In the genomic region with DNA sequence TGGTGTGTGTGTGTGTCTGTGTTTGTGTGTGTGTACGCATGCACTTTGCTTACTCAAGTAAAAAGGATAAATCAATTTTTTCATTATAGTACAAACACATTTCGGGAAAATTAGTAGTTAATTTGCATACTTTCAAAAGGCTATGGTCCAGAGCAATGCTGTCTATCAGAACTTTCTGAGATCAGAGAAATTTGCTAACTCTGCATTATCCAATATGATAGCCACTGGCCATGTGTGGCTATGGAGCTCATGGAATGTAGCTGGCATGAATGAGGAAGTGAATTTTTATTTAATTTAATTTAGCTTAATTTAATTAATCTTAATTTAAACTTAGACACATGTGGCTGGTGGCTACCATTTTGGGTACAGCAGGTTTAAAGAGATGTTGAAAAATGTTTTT, we compare ENCODE assay signal across 36 cellular contexts.
DNase-seq lines count a peak whose midpoint lies in the region; ATAC-seq, FAIRE-seq and TF ChIP-seq lines count a peak whose summit lies in the region.
"Had no signal": no experiment of that assay in that cellular context is flagged by ENCODE, and none has a peak within 500 bp of the region (broad histone marks: within the 10 kb centered on the region; RNA-seq: fewer than 3 reads in every experiment).

No MANE protein-coding gene starts in this region.

- H3K4me2 ChIP-seq in HepG2 (ENCODE audit: low read depth, low read length) = no peak overlapping the region
- no peak overlapping the region for H3K4me2 ChIP-seq in A549
- H3K4me2 ChIP-seq in IMR-90 (ENCODE audit: low read depth, low read length) = no peak overlapping the region
- H3K4me2 ChIP-seq in K562 (ENCODE audit: insufficient read depth, low read length) = no peak overlapping the region
- H3K4me2 ChIP-seq: BLaER1; BLaER1 treated with 17β-estradiol and CSF1 and Interleukin-3, amounts not matched to agents 10 nM and 100 nM had no signal

- dilution Hi-C loops in IMR-90 (cut with HindIII; ENCODE audit: low sequenced_read_pairs, unreplicated experiment) = no loop called here

- FAIRE-seq in HepG2 (lab: Jason Lieb, UNC) (no peak), A549 (lab: Jason Lieb, UNC) (no peak), K562 (lab: Jason Lieb, UNC) (no peak), HTR-8/SVneo (lab: Jason Lieb, UNC) (no peak)
- FAIRE-seq: A204.1, D721Med had no signal

- H2BK15ac ChIP-seq in IMR-90 (ENCODE audit: low read depth, low read length) = no peak overlapping the region

- H3K27ac ChIP-seq in HepG2 (ENCODE audit: extremely low read length, insufficient read depth, low read length) (no peak overlapping the region), right lobe of liver (no peak overlapping the region), A549 (no peak overlapping the region), IMR-90 (ENCODE audit: insufficient read depth, low read length) (no peak overlapping the region), K562 (ENCODE audit: extremely low read depth, low read depth, low read length) (no peak overlapping the region)
- H3K27ac ChIP-seq: 22Rv1; BLaER1; BLaER1 treated with 17β-estradiol and CSF1 and Interleukin-3, amounts not matched to agents 10 nM and 100 nM; C4-2B had no signal

- H4K5ac ChIP-seq in IMR-90 (ENCODE audit: low read depth, low read length) = no peak overlapping the region

- H3K56ac ChIP-seq in IMR-90 (ENCODE audit: extremely low read depth, insufficient read depth, low read length) = no peak overlapping the region

- no peak overlapping the region for H2BK20ac ChIP-seq in IMR-90 (ENCODE audit: low read depth, low read length)

- H3K9me3 ChIP-seq in HepG2 (ENCODE audit: low read length) (no peaks in the 10 kb centered on the region), right lobe of liver (no peaks in the 10 kb centered on the region), A549 (no peaks in the 10 kb centered on the region), IMR-90 (ENCODE audit: control insufficient read depth, insufficient read depth, low read length) (no peaks in the 10 kb centered on the region), K562 (replicated peaks; ENCODE audit: control insufficient read depth, insufficient read depth, low read depth, low read length) (0 out of 2 replicates have a peak, but pooled peaks cover 2% of the 10 kb centered on the region)
- H3K9me3 ChIP-seq: BE2C; BLaER1; BLaER1 treated with 17β-estradiol and CSF1 and Interleukin-3, amounts not matched to agents 10 nM and 100 nM; Caco-2 had no signal

- in situ Hi-C loops in HepG2 (cut with HindIII; ENCODE audit: extremely low pct_ligation_motif_present, low pct_unique_long_range_greater_than_20kb) = no loop called here
- in situ Hi-C loops in IMR-90 (cut with MboI; ENCODE audit: low sequenced_read_pairs) = no loop called here
- in situ Hi-C loops in K562 (cut with MboI) = no loop called here

- POLR2A ChIA-PET in HepG2 (lab: Yijun Ruan, JAX) (no interaction called here), A549 (lab: Yijun Ruan, JAX) (no interaction called here), IMR-90 (lab: Charles Lee; ENCODE audit: unreplicated experiment) (no interaction called here), K562 (lab: Yijun Ruan, JAX) (no interaction called here)

- H2BK120ac ChIP-seq in IMR-90 (ENCODE audit: low read depth, low read length) = no peak overlapping the region

- no peak overlapping the region for H3K27ac Mint-ChIP-seq in stimulated activated naive CD8-positive, alpha-beta T cell treated with anti-CD3 and anti-CD28 coated beads, Interleukin-15, amount 100 ng/mL, for 72 hours
- H3K27ac Mint-ChIP-seq: B cell; CD14-positive monocyte; CD4-positive, alpha-beta memory T cell; CD4-positive, alpha-beta T cell; CD4-positive, CD25-positive, alpha-beta regulatory T cell; CD8-positive, alpha-beta T cell had no signal

- H3K4me1 ChIP-seq in HepG2 (ENCODE audit: insufficient read depth, low read length) (no peaks in the 10 kb centered on the region), right lobe of liver (no peaks in the 10 kb centered on the region), A549 (no peaks in the 10 kb centered on the region), IMR-90 (ENCODE audit: control insufficient read depth, insufficient read depth, low read length) (no peaks in the 10 kb centered on the region), K562 (replicated peaks in 1 of 2; ENCODE audit: control insufficient read depth in 2 of 2, insufficient read depth in 2 of 2, low read length in 2 of 2) (no peaks in the 10 kb centered on the region)
- H3K4me1 ChIP-seq: BE2C; BLaER1; BLaER1 treated with 17β-estradiol and CSF1 and Interleukin-3, amounts not matched to agents 10 nM and 100 nM; Caco-2 had no signal

- H2AFZ ChIP-seq in HepG2 (ENCODE audit: low read length) (no peak overlapping the region), IMR-90 (replicated peaks; ENCODE audit: low read length, poor library complexity) (no peak overlapping the region), K562 (ENCODE audit: low read depth, low read length) (no peak overlapping the region)

- H3K27me3 ChIP-seq in HepG2 (ENCODE audit: control insufficient read depth in 1 of 2, insufficient read depth in 2 of 2, low read length in 2 of 2) (no peaks in the 10 kb centered on the region), right lobe of liver (no peaks in the 10 kb centered on the region), IMR-90 (ENCODE audit: control insufficient read depth, insufficient read depth, low read length) (no peaks in the 10 kb centered on the region), K562 (ENCODE audit: control insufficient read depth in 2 of 2, insufficient read depth in 2 of 2, low read length in 2 of 2) (no peaks in the 10 kb centered on the region)
- H3K27me3 ChIP-seq: BE2C; BLaER1; BLaER1 treated with 17β-estradiol and CSF1 and Interleukin-3, amounts not matched to agents 10 nM and 100 nM had no signal

- H3K9ac ChIP-seq in HepG2 (ENCODE audit: insufficient read depth, low read depth, low read length) = no peak overlapping the region
- H3K9ac ChIP-seq in IMR-90 (ENCODE audit: low read depth, low read length) = no peak overlapping the region
- H3K9ac ChIP-seq in K562 (ENCODE audit: insufficient read depth in 1 of 2, low read depth in 2 of 2, low read length in 2 of 2) = no peak overlapping the region
- H3K9ac ChIP-seq: BLaER1; BLaER1 treated with 17β-estradiol and CSF1 and Interleukin-3, amounts not matched to agents 10 nM and 100 nM had no signal

- WGBS in HepG2 (ENCODE audit: low lambda C conversion rate) = 23% methylated on average over 2 of the region's 2 CpGs
- WGBS in right lobe of liver (ENCODE audit: insufficient coverage, low coverage, low lambda C conversion rate, missing lambda C conversion rate) = 66% methylated on average over 2 of the region's 2 CpGs
- WGBS in A549 (ENCODE audit: missing lambda C conversion rate) = 44% methylated on average over 2 of the region's 2 CpGs
- WGBS in IMR-90 (ENCODE audit: extremely low coverage in 2 of 2, insufficient read length in 1 of 2), 2 experiments = no CpG with 5 or more reads among the region's 2 CpGs
- 3% methylated on average over 2 of the region's 2 CpGs for WGBS in K562 (ENCODE audit: insufficient coverage, low coverage, missing lambda C conversion rate)

- H3K14ac ChIP-seq in IMR-90 (replicated peaks; ENCODE audit: low read depth, low read length) = no peak overlapping the region

- H3K9me3 Mint-ChIP-seq in stimulated activated naive CD8-positive, alpha-beta T cell treated with anti-CD3 and anti-CD28 coated beads, Interleukin-15, amount 100 ng/mL, for 72 hours = peaks cover 8 to 13% of the 10 kb centered on the region in 2 donors

- TF ChIP-seq EP300 in HepG2 (IDR thresholded peaks at IDR 0.05; ENCODE audit: low read depth in 2 of 2, low read length in 2 of 2) (no peak), HepG2 (CRISPR knock-in tag; IDR thresholded peaks at IDR 0.05; ENCODE audit: borderline replicate concordance) (no peak), A549 (IDR thresholded peaks at IDR 0.05) (no peak), K562 (IDR thresholded peaks at IDR 0.05; ENCODE audit: low read length) (no peak)

- no TSS peak for BruUV-seq in HepG2 (replicated peaks; lab: Mats Ljungman, UMichigan)
- BruUV-seq in IMR-90 (replicated peaks; lab: Mats Ljungman, UMichigan) = no TSS peak
- BruUV-seq in K562 (replicated peaks; lab: Mats Ljungman, UMichigan) = no TSS peak

- no peak overlapping the region for H3K23ac ChIP-seq in IMR-90 (ENCODE audit: low read depth, low read length)

- ATAC-seq in HepG2 (no peak), right lobe of liver (no peak), A549 (no peak), IMR-90 (ENCODE audit: low read depth) (no peak), K562 (no peak)
- ATAC-seq in stimulated activated naive CD8-positive, alpha-beta T cell treated with anti-CD3 and anti-CD28 coated beads, Interleukin-15, amount 100 ng/mL, for 72 hours = no peak
- ATAC-seq: CD8-positive, alpha-beta T cell had no signal

- no peak overlapping the region for H2BK5ac ChIP-seq in IMR-90 (ENCODE audit: low read depth, low read length, poor library complexity, severe bottlenecking)

- TF ChIP-seq POLR2A in HepG2 (IDR thresholded peaks at IDR 0.05; ENCODE audit: insufficient read depth in 1 of 2, low read depth in 2 of 2, low read length in 2 of 2) = no peak
- no peak for TF ChIP-seq POLR2A in right lobe of liver (IDR thresholded peaks at IDR 0.05)
- no peak for TF ChIP-seq POLR2A in A549 (IDR thresholded peaks at IDR 0.05; ENCODE audit: low read length)
- TF ChIP-seq POLR2A in IMR-90 (IDR thresholded peaks at IDR 0.05; ENCODE audit: low read depth, low read length) = no peak
- TF ChIP-seq POLR2A in K562 (conservative IDR thresholded peaks at IDR 0.05) = no peak

- no peaks in the 10 kb centered on the region for H3K79me2 ChIP-seq in HepG2 (ENCODE audit: insufficient read depth, low read length)
- no peaks in the 10 kb centered on the region for H3K79me2 ChIP-seq in K562 (ENCODE audit: control insufficient read depth, insufficient read depth, low read length)

- H4K8ac ChIP-seq in IMR-90 (ENCODE audit: low read depth in 2 of 2, low read length in 2 of 2) = no peak overlapping the region

- H2AK9ac ChIP-seq in IMR-90 (replicated peaks; ENCODE audit: low read depth, low read length, poor library complexity) = no peak overlapping the region

- no peak overlapping the region for H4K91ac ChIP-seq in IMR-90 (ENCODE audit: insufficient read depth, low read depth, low read length)

- intact Hi-C loops in HepG2 (cut with micrococcal nuclease; ENCODE audit: unreplicated experiment) (loop anchor here (10.0 kb wide), 1 partner anchor 70 kb away; no protein-coding TSS in a partner anchor), right lobe of liver (cut with DNase I) (no loop called here), IMR-90 (cut with micrococcal nuclease) (no loop called here), K562 (cut with micrococcal nuclease) (no loop called here)

- no peak overlapping the region for H2AK5ac ChIP-seq in IMR-90 (ENCODE audit: low read depth, low read length)

- H4K20me1 ChIP-seq in HepG2 (ENCODE audit: insufficient read depth, low read length) = no peaks in the 10 kb centered on the region
- no peaks in the 10 kb centered on the region for H4K20me1 ChIP-seq in IMR-90 (ENCODE audit: insufficient read depth, low read length)
- H4K20me1 ChIP-seq in K562 (replicated peaks; ENCODE audit: control insufficient read depth, insufficient read depth, low read length) = no peaks in the 10 kb centered on the region
- H4K20me1 ChIP-seq: BLaER1; BLaER1 treated with 17β-estradiol and CSF1 and Interleukin-3, amounts not matched to agents 10 nM and 100 nM had no signal

- H3K79me1 ChIP-seq in IMR-90 (ENCODE audit: low read depth in 1 of 2, low read length in 2 of 2) = no peaks in the 10 kb centered on the region

- no peaks in the 10 kb centered on the region for H3K4me1 Mint-ChIP-seq in stimulated activated naive CD8-positive, alpha-beta T cell treated with anti-CD3 and anti-CD28 coated beads, Interleukin-15, amount 100 ng/mL, for 72 hours
- H3K4me1 Mint-ChIP-seq: CD14-positive monocyte; CD4-positive, alpha-beta memory T cell; CD4-positive, CD25-positive, alpha-beta regulatory T cell; CD8-positive, alpha-beta memory T cell had no signal

- TF ChIP-seq CTCF in HepG2 (CRISPR knock-in tag; IDR thresholded peaks at IDR 0.05) (no peak), right lobe of liver (IDR thresholded peaks at IDR 0.05) (no peak), A549 (IDR thresholded peaks at IDR 0.05) (no peak), IMR-90 (conservative IDR thresholded peaks at IDR 0.05; ENCODE audit: low read depth, low read length) (no peak), K562 (IDR thresholded peaks at IDR 0.05 in 2 of 3, conservative IDR thresholded peaks at IDR 0.05 in 1 of 3; ENCODE audit: insufficient read depth in 2 of 3, low read depth in 1 of 3, low read length in 3 of 3) (no peak)

- H3K4me3 ChIP-seq in HepG2 (replicated peaks in 1 of 3; ENCODE audit: insufficient read depth in 1 of 3, low read depth in 2 of 3, low read length in 3 of 3) (no peak overlapping the region), right lobe of liver (no peak overlapping the region), A549 (no peak overlapping the region), IMR-90 (ENCODE audit: insufficient read depth, low read depth, low read length) (no peak overlapping the region), K562 (no peak overlapping the region)
- H3K4me3 ChIP-seq: BLaER1; BLaER1 treated with 17β-estradiol and CSF1 and Interleukin-3, amounts not matched to agents 10 nM and 100 nM had no signal

- H3K9me1 ChIP-seq in IMR-90 (ENCODE audit: insufficient read depth, low read length) (no peaks in the 10 kb centered on the region), K562 (ENCODE audit: control insufficient read depth, insufficient read depth, low read length) (no peaks in the 10 kb centered on the region)

- DNase-seq in HepG2 (ENCODE audit: low spot score) (no peak), right lobe of liver (no peak), A549 (ENCODE audit: low read depth in 1 of 2, low spot score in 1 of 2) (no peak), IMR-90 (no peak), K562 (ENCODE audit: extremely low read depth in 1 of 4, low spot score in 3 of 4) (no peak), HTR-8/SVneo (ENCODE audit: insufficient read length, low spot score) (no peak), NCI-H146 (lab: John Stamatoyannopoulos, UW) (no peak)
- no peak for DNase-seq in stimulated activated naive CD8-positive, alpha-beta T cell treated with anti-CD3 and anti-CD28 coated beads, Interleukin-15, amount 100 ng/mL, for 72 hours
- DNase-seq: 8988T; ACHN; AML-193; BE2C; C1 segment of cervical spinal cord; Caco-2; Calu3; CD4-positive, alpha-beta memory T cell; CD4-positive, alpha-beta T cell; CD4-positive, CD25-positive, alpha-beta regulatory T cell; CD8-positive, alpha-beta memory T cell; CD8-positive, alpha-beta T cell; COR-L47; DMS 273 treated with DMSO at 0.1 percent for 48 hours; DMS153; DMS53; DMS79; DMS79 treated with DMSO at 0.1 percent for 48 hours; DND-41; EL had no signal

- TF ChIP-seq RAD21 in HepG2 (CRISPR knock-in tag; IDR thresholded peaks at IDR 0.05) (no peak), A549 (conservative IDR thresholded peaks at IDR 0.05 in 1 of 2, IDR thresholded peaks at IDR 0.05 in 1 of 2) (no peak), IMR-90 (IDR thresholded peaks at IDR 0.05; ENCODE audit: low read length) (no peak), K562 (CRISPR knock-in tag; conservative IDR thresholded peaks at IDR 0.05 in 1 of 2, IDR thresholded peaks at IDR 0.05 in 1 of 2) (no peak)

- H3K18ac ChIP-seq in IMR-90 (ENCODE audit: low read depth, low read length) = no peak overlapping the region

- CTCF ChIA-PET in HepG2 (lab: Yijun Ruan, JAX; ENCODE audit: low intra/inter-chr PET ratio, low total read pairs) (no interaction called here), A549 (lab: Yijun Ruan, JAX) (no interaction called here), IMR-90 (lab: Yijun Ruan, JAX) (no interaction called here), K562 (lab: Yijun Ruan, JAX; ENCODE audit: low intra/inter-chr PET ratio) (no interaction called here)

- H3K27me3 Mint-ChIP-seq in stimulated activated naive CD8-positive, alpha-beta T cell treated with anti-CD3 and anti-CD28 coated beads, Interleukin-15, amount 100 ng/mL, for 72 hours = no peaks in the 10 kb centered on the region
- H3K27me3 Mint-ChIP-seq: B cell; CD4-positive, alpha-beta memory T cell; CD4-positive, alpha-beta T cell; CD4-positive, CD25-positive, alpha-beta regulatory T cell; CD8-positive, alpha-beta memory T cell had no signal

- H3K4me3 Mint-ChIP-seq in stimulated activated naive CD8-positive, alpha-beta T cell treated with anti-CD3 and anti-CD28 coated beads, Interleukin-15, amount 100 ng/mL, for 72 hours = no peak overlapping the region
- H3K4me3 Mint-ChIP-seq: B cell; CD14-positive monocyte; CD4-positive, alpha-beta memory T cell; CD4-positive, alpha-beta T cell; CD4-positive, CD25-positive, alpha-beta regulatory T cell; CD8-positive, alpha-beta memory T cell; CD8-positive, alpha-beta T cell had no signal

- H3K4ac ChIP-seq in IMR-90 (ENCODE audit: low read depth, low read length) = no peak overlapping the region

- no peaks in the 10 kb centered on the region for H3K36me3 ChIP-seq in HepG2 (replicated peaks in 1 of 2; ENCODE audit: control insufficient read depth in 1 of 2, insufficient read depth in 2 of 2, low read length in 2 of 2)
- no peaks in the 10 kb centered on the region for H3K36me3 ChIP-seq in right lobe of liver
- no peaks in the 10 kb centered on the region for H3K36me3 ChIP-seq in IMR-90 (ENCODE audit: control insufficient read depth, insufficient read depth, low read length)
- H3K36me3 ChIP-seq in K562 (ENCODE audit: control insufficient read depth, insufficient read depth, low read length) = no peaks in the 10 kb centered on the region
- H3K36me3 ChIP-seq: BE2C; BLaER1; BLaER1 treated with 17β-estradiol and CSF1 and Interleukin-3, amounts not matched to agents 10 nM and 100 nM had no signal
